19 cellular contexts compared by ENCODE assay signal in the genomic region with DNA sequence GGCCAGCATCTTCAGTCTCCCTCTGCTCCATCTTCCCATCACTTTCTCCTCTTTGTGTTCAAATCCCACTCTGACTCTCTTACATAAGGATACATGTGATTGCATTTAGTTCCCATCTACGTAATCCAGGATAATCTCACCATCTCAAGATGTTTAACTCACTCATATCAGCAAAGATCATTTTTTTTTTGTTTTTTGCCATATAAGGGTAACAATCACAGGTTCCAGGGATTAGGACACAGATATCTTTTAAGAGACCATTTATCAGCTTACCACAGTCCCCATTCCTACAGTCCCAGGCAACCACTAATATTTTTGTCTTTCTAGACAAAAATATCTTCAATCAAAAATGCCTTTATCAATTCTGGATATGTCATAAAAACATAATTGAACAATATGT. TPM values are rescaled to one million over a fixed set of nuclear protein-coding genes. Genes with fewer than 3 reads are reported as not detected.
DNase-seq lines count a peak whose midpoint lies in the region; ATAC-seq and TF ChIP-seq lines count a peak whose summit lies in the region.
"Had no signal": no experiment of that assay in that cellular context is flagged by ENCODE, and none has a peak within 500 bp of the region (broad histone marks: within the 10 kb centered on the region; RNA-seq: fewer than 3 reads in every experiment).

No MANE protein-coding gene starts in this region.

- peaks cover 51% of the 10 kb centered on the region for H3K4me1 ChIP-seq in CD4-positive, alpha-beta memory T cell (ENCODE audit: insufficient read depth, low read length)
- H3K4me1 ChIP-seq: A549, Caco-2 had no signal

- peaks cover 40 to 61% (median 50%) of the 10 kb centered on the region in 4 donors for H3K4me1 Mint-ChIP-seq in CD4-positive, alpha-beta memory T cell
- H3K4me1 Mint-ChIP-seq in T-cell (peaks cover 48 to 69% (median 62%) of the 10 kb centered on the region in 3 donors), naive B cell (peaks cover 67 to 79% (median 69%) of the 10 kb centered on the region in 3 donors), type B pancreatic cell (ENCODE audit: unreplicated experiment) (peaks cover 11% of the 10 kb centered on the region)
- peaks cover 62% of the 10 kb centered on the region for H3K4me1 Mint-ChIP-seq in stimulated activated effector memory CD8-positive, alpha-beta T cell treated with anti-CD3 and anti-CD28 coated beads, Interleukin-12 subunit alpha, Interleukin-12 subunit beta, amount 100 ng/mL, for 72 hours
- peaks cover 47% of the 10 kb centered on the region for H3K4me1 Mint-ChIP-seq in activated T-cell treated with anti-CD3 and anti-CD28 coated beads, Interleukin-2, amount 50 U/mL, for 72 hours (ENCODE audit: low read depth)

- POLR2A ChIA-PET in CD4-positive, alpha-beta memory T cell (lab: Charles Lee; ENCODE audit: partially characterized antibody), result no interaction called here
- POLR2A ChIA-PET in T-cell (lab: Charles Lee), result no interaction called here

- ATAC-seq in T-cell (replicated peaks in 1 of 4) (no peak), naive B cell (ENCODE audit: low read depth in 2 of 2) (no peak), left cardiac atrium (no peak)
- ATAC-seq in stimulated activated effector memory CD8-positive, alpha-beta T cell treated with anti-CD3 and anti-CD28 coated beads, Interleukin-12 subunit alpha, Interleukin-12 subunit beta, amount 100 ng/mL, for 72 hours, result no peak
- no peak for ATAC-seq in activated T-cell treated with anti-CD3 and anti-CD28 coated beads, Interleukin-2, amount 50 U/mL, for 72 hours (replicated peaks in 1 of 2)
- ATAC-seq: A549, HepG2 had no signal

- H3K27ac Mint-ChIP-seq in CD4-positive, alpha-beta memory T cell, result peak overlapping the region in 6 of 7 donors; percentile 21 to 98 (median 80)
- H3K27ac Mint-ChIP-seq in T-cell (peak overlapping the region; percentile 81 to 99), naive B cell (peak overlapping the region; percentile 11 to 75 (median 68)), type B pancreatic cell (no peak overlapping the region)
- H3K27ac Mint-ChIP-seq in stimulated activated effector memory CD8-positive, alpha-beta T cell treated with anti-CD3 and anti-CD28 coated beads, Interleukin-12 subunit alpha, Interleukin-12 subunit beta, amount 100 ng/mL, for 72 hours, result peak overlapping the region; percentile 95
- H3K27ac Mint-ChIP-seq in activated T-cell treated with anti-CD3 and anti-CD28 coated beads, Interleukin-2, amount 50 U/mL, for 72 hours, result no peak overlapping the region
- H3K27ac Mint-ChIP-seq: CD14-positive monocyte, HFFc6 had no signal

- peak overlapping the region in 2 of 8 donors; percentile 5 to 16 for H3K4me3 Mint-ChIP-seq in CD4-positive, alpha-beta memory T cell
- H3K4me3 Mint-ChIP-seq in T-cell, result no peak overlapping the region
- H3K4me3 Mint-ChIP-seq in naive B cell, result peak overlapping the region in 2 of 8 donors; percentile 1 to 44
- no peak overlapping the region for H3K4me3 Mint-ChIP-seq in stimulated activated effector memory CD8-positive, alpha-beta T cell treated with anti-CD3 and anti-CD28 coated beads, Interleukin-12 subunit alpha, Interleukin-12 subunit beta, amount 100 ng/mL, for 72 hours
- no peak overlapping the region for H3K4me3 Mint-ChIP-seq in activated T-cell treated with anti-CD3 and anti-CD28 coated beads, Interleukin-2, amount 50 U/mL, for 72 hours
- H3K4me3 Mint-ChIP-seq in type B pancreatic cell, result no peak overlapping the region
- H3K4me3 Mint-ChIP-seq: CD14-positive monocyte, HFFc6 had no signal

- H3K27me3 ChIP-seq in CD4-positive, alpha-beta memory T cell (ENCODE audit: insufficient read depth, low read length), result no peaks in the 10 kb centered on the region

- intact Hi-C loops in CD4-positive, alpha-beta memory T cell (cut with micrococcal nuclease), result no loop called here
- intact Hi-C loops in left cardiac atrium (cut with DNase I), result no loop called here

- no peaks in the 10 kb centered on the region for H3K36me3 ChIP-seq in CD4-positive, alpha-beta memory T cell (ENCODE audit: insufficient read depth, low read length)

- H3K27me3 Mint-ChIP-seq in CD4-positive, alpha-beta memory T cell, result no peaks in the 10 kb centered on the region
- H3K27me3 Mint-ChIP-seq in T-cell, result no peaks in the 10 kb centered on the region
- H3K27me3 Mint-ChIP-seq in naive B cell, result no peaks in the 10 kb centered on the region
- H3K27me3 Mint-ChIP-seq in activated T-cell treated with anti-CD3 and anti-CD28 coated beads, Interleukin-2, amount 50 U/mL, for 72 hours (ENCODE audit: low read depth), result no peaks in the 10 kb centered on the region
- peaks cover 22% of the 10 kb centered on the region for H3K27me3 Mint-ChIP-seq in type B pancreatic cell

- H3K36me3 Mint-ChIP-seq in CD4-positive, alpha-beta memory T cell, result no peaks in the 10 kb centered on the region
- peaks cover 3% of the 10 kb centered on the region for H3K36me3 Mint-ChIP-seq in T-cell
- H3K36me3 Mint-ChIP-seq in naive B cell, result no peaks in the 10 kb centered on the region
- no peaks in the 10 kb centered on the region for H3K36me3 Mint-ChIP-seq in stimulated activated effector memory CD8-positive, alpha-beta T cell treated with anti-CD3 and anti-CD28 coated beads, Interleukin-12 subunit alpha, Interleukin-12 subunit beta, amount 100 ng/mL, for 72 hours
- peaks cover 2 to 3% of the 10 kb centered on the region in 2 donors for H3K36me3 Mint-ChIP-seq in activated T-cell treated with anti-CD3 and anti-CD28 coated beads, Interleukin-2, amount 50 U/mL, for 72 hours (ENCODE audit: insufficient read depth in 2 of 2)
- H3K36me3 Mint-ChIP-seq in type B pancreatic cell, result no peaks in the 10 kb centered on the region
- H3K36me3 Mint-ChIP-seq: CD14-positive monocyte had no signal

- H3K9me3 ChIP-seq in CD4-positive, alpha-beta memory T cell (ENCODE audit: control insufficient read depth in 1 of 2, low read length in 2 of 2), result no peaks in the 10 kb centered on the region
- H3K9me3 ChIP-seq: A549, Caco-2 had no signal

- H3K4me3 ChIP-seq in CD4-positive, alpha-beta memory T cell (ENCODE audit: low read length in 2 of 2), result no peak overlapping the region
- H3K4me3 ChIP-seq: A549 had no signal

- no peak overlapping the region for H3K27ac ChIP-seq in CD4-positive, alpha-beta memory T cell (ENCODE audit: low read depth, low read length)
- H3K27ac ChIP-seq: A549 had no signal

- no peak for DNase-seq in CD4-positive, alpha-beta memory T cell
- DNase-seq in T-cell, result no peak
- DNase-seq in naive B cell, result no peak
- no peak for DNase-seq in stimulated activated effector memory CD8-positive, alpha-beta T cell treated with anti-CD3 and anti-CD28 coated beads, Interleukin-12 subunit alpha, Interleukin-12 subunit beta, amount 100 ng/mL, for 72 hours (ENCODE audit: low spot score in 2 of 2)
- DNase-seq in activated T-cell treated with anti-CD3 and anti-CD28 coated beads, Interleukin-2, amount 50 U/mL, for 72 hours, result no peak
- no peak for DNase-seq in left cardiac atrium
- no peak for DNase-seq in T-helper 9 cell
- no peak for DNase-seq in type B pancreatic cell (ENCODE audit: extremely low spot score, unreplicated experiment)
- DNase-seq: Caco-2, DND-41, GDM1, HCEC 1CT, HFFc6 had no signal

- H3K9me3 Mint-ChIP-seq in CD4-positive, alpha-beta memory T cell, result peaks cover 0 to 3% (median 0%) of the 10 kb centered on the region in 8 donors
- peaks cover 0 to 2% (median 0%) of the 10 kb centered on the region in 3 donors for H3K9me3 Mint-ChIP-seq in T-cell
- peaks cover 0 to 10% (median 6%) of the 10 kb centered on the region in 7 donors for H3K9me3 Mint-ChIP-seq in naive B cell
- no peaks in the 10 kb centered on the region for H3K9me3 Mint-ChIP-seq in stimulated activated effector memory CD8-positive, alpha-beta T cell treated with anti-CD3 and anti-CD28 coated beads, Interleukin-12 subunit alpha, Interleukin-12 subunit beta, amount 100 ng/mL, for 72 hours
- H3K9me3 Mint-ChIP-seq in activated T-cell treated with anti-CD3 and anti-CD28 coated beads, Interleukin-2, amount 50 U/mL, for 72 hours, result no peaks in the 10 kb centered on the region
- H3K9me3 Mint-ChIP-seq in type B pancreatic cell, result no peaks in the 10 kb centered on the region
- H3K9me3 Mint-ChIP-seq: HFFc6 had no signal

- CTCF ChIA-PET in CD4-positive, alpha-beta memory T cell (lab: Charles Lee; ENCODE audit: partially characterized antibody), result interaction anchor here (1.1 kb wide), 1 partner anchor 22 kb away, joined by 3 read pairs; no protein-coding TSS in a partner anchor
- CTCF ChIA-PET in T-cell (lab: Charles Lee), result interaction anchor here in 1 of 2 donors (0.5 kb wide), 1 partner anchor 163 kb away, joined by 6 read pairs; no protein-coding TSS in a partner anchor

- no peak for TF ChIP-seq CTCF in type B pancreatic cell (conservative IDR thresholded peaks at IDR 0.05)

RNA-seq across cellular contexts. Expression of a gene that starts 3.2 kb away (rescaled TPM):
- under 1 TPM; 0.35 to 0.39 TPM for total RNA-seq in CD4-positive, alpha-beta memory T cell
- 1 to 10 TPM; 1.6 to 4.8 TPM for polyA plus RNA-seq in CD4-positive, alpha-beta memory T cell
- 1 to 10 TPM; 1.2 to 5.8 (median 3.7) TPM for total RNA-seq in T-cell
- polyA plus RNA-seq in naive B cell (ENCODE audit: low read depth in 6 of 6), result 100 to 1,000 TPM in 1 of 6 donors, 10 to 100 TPM in 4, 1 to 10 TPM in 1; 9.1 to 124 (median 44.8) TPM
- 10 to 100 TPM in 1 of 2 donors, 1 to 10 TPM in 1; 8.8 to 15.0 TPM for total RNA-seq in activated T-cell treated with anti-CD3 and anti-CD28 coated beads, Interleukin-2, amount 50 U/mL, for 72 hours
- total RNA-seq in left cardiac atrium, result under 1 TPM; 0.13 to 0.15 TPM
- total RNA-seq in type B pancreatic cell (ENCODE audit: low replicate concordance), result not detected in 2 replicates
- total RNA-seq: Caco-2, HepG2, HFFc6 had no signal
- polyA plus RNA-seq: A549, AG04450, BJ, HepG2 had no signal

RNA-seq across cellular contexts. Expression of a gene that starts 24.0 kb away (rescaled TPM):
- not detected for total RNA-seq in CD4-positive, alpha-beta memory T cell
- not detected for polyA plus RNA-seq in CD4-positive, alpha-beta memory T cell
- total RNA-seq in T-cell (not detected), left cardiac atrium (not detected), type B pancreatic cell (ENCODE audit: low replicate concordance) (not detected in 2 replicates)
- polyA plus RNA-seq in naive B cell (ENCODE audit: low read depth in 6 of 6), result 10 to 100 TPM in 1 of 6 donors, not detected in 5; 25.7 TPM
- total RNA-seq in activated T-cell treated with anti-CD3 and anti-CD28 coated beads, Interleukin-2, amount 50 U/mL, for 72 hours, result not detected
- total RNA-seq: Caco-2, HepG2, HFFc6 had no signal
- polyA plus RNA-seq: A549, AG04450, BJ, CD14-positive monocyte, HepG2 had no signal

RNA-seq across cellular contexts. Expression of a gene that starts 41.2 kb away (rescaled TPM):
- 1 to 10 TPM; 2.7 to 4.0 TPM for total RNA-seq in CD4-positive, alpha-beta memory T cell
- polyA plus RNA-seq in CD4-positive, alpha-beta memory T cell, result not detected
- total RNA-seq in T-cell (under 1 TPM in 2 of 5 donors, not detected in 3; 0.23 to 0.25 TPM), left cardiac atrium (1 to 10 TPM; 1.1 to 3.1 TPM), type B pancreatic cell (ENCODE audit: low replicate concordance) (not detected in 2 replicates)
- under 1 TPM in 2 of 6 donors, not detected in 4; 0.38 to 0.57 TPM for polyA plus RNA-seq in naive B cell (ENCODE audit: low read depth in 6 of 6)
- total RNA-seq in activated T-cell treated with anti-CD3 and anti-CD28 coated beads, Interleukin-2, amount 50 U/mL, for 72 hours, result not detected
- total RNA-seq: Caco-2, H4, HFFc6 had no signal
- polyA plus RNA-seq: A549, BJ, HepG2 had no signal

RNA-seq across cellular contexts. Expression of a gene that starts 50.0 kb away (rescaled TPM):
- not detected for total RNA-seq in CD4-positive, alpha-beta memory T cell
- polyA plus RNA-seq in CD4-positive, alpha-beta memory T cell, result not detected
- total RNA-seq in T-cell (1 to 10 TPM in 1 of 5 donors, not detected in 4; 1.5 TPM), left cardiac atrium (not detected), type B pancreatic cell (ENCODE audit: low replicate concordance) (not detected in 2 replicates)
- polyA plus RNA-seq in naive B cell (ENCODE audit: low read depth in 6 of 6), result 1 to 10 TPM in 5 of 6 donors, not detected in 1; 1.6 to 7.5 (median 5.4) TPM
- not detected for total RNA-seq in activated T-cell treated with anti-CD3 and anti-CD28 coated beads, Interleukin-2, amount 50 U/mL, for 72 hours
- total RNA-seq: Caco-2, H4, HepG2, HFFc6 had no signal
- polyA plus RNA-seq: A549, AG04450, BJ, HepG2 had no signal

Comparison
In these comparisons a context has a peak if more than half of its experiments do, and no peak if none do; other contexts are left out.
1. H3K27ac Mint-ChIP-seq: peak in CD4-positive, alpha-beta memory T cell (6 of 7), T-cell (2 of 2), naive B cell (6 of 6) and stimulated activated effector memory CD8-positive, alpha-beta T cell treated with anti-CD3 and anti-CD28 coated beads, Interleukin-12 subunit alpha, Interleukin-12 subunit beta, amount 100 ng/mL, for 72 hours (single experiment); none in activated T-cell treated with anti-CD3 and anti-CD28 coated beads, Interleukin-2, amount 50 U/mL, for 72 hours (single experiment) and type B pancreatic cell (single experiment).